Comparison of ENCODE assay signal across 1 cellular context in the genomic region with DNA sequence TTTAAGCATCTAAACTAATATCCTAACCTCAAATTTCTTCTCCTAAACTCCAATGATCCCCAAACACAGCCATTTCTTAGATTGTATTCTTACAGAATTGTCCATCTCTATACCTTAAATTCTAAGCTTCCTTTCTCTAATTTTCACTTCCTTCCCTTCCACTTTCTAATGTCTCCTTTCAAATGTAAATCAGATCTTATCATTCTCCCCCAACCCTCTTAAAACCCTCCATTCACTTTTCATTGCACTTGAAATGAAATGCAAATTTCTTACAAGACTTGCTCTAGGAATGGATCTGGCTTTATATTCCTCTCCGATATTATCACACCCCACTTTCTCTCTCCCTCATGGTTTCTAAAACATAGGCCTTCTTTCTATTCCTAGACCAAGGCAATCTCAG.
TF ChIP-seq lines count a peak whose summit lies in the region.

No MANE protein-coding gene starts in this region.

TF ChIP-seq in GM23338, 12 proteins besides CTCF, POLR2A, EP300 and RAD21 (continued from another document):
- TF ChIP-seq NANOG (IDR thresholded peaks at IDR 0.05; ENCODE audit: borderline replicate concordance) (peak; percentile 86), JUNB (IDR thresholded peaks at IDR 0.05; ENCODE audit: unreplicated experiment) (no peak)
